17 cellular contexts compared by ENCODE assay signal in genomic region chr7:80530136-80530535, GRCh38. TPM values are rescaled to one million over a fixed set of nuclear protein-coding genes. Genes with fewer than 3 reads are reported as not detected.
DNase-seq lines count a peak whose midpoint lies in the region; ATAC-seq and TF ChIP-seq lines count a peak whose summit lies in the region.
"Had no signal": no experiment of that assay in that cellular context is flagged by ENCODE, and none has a peak within 500 bp of the region (broad histone marks: within the 10 kb centered on the region; RNA-seq: fewer than 3 reads in every experiment).

No MANE protein-coding gene starts in this region.

- no peak for DNase-seq in Right ventricle myocardium inferior (ENCODE audit: missing footprints)
- no peak for DNase-seq in right atrium auricular region (ENCODE audit: low spot score)
- DNase-seq in heart right ventricle, result peak in 1 of 2 donors; percentile 50
- peak; percentile 68 for DNase-seq in myocyte (ENCODE audit: low read depth)
- DNase-seq in NCI-H748 treated with DMSO at 0.1 percent for 48 hours (lab: John Stamatoyannopoulos, UW), result no peak
- DNase-seq in SIG-M5 treated with dmso at 0.1 percent for 504 hours (lab: John Stamatoyannopoulos, UW; ENCODE audit: unreplicated experiment), result no peak
- DNase-seq in brain microvascular endothelial cell, result no peak
- DNase-seq: CD8-positive, alpha-beta T cell; COR-L47; DMS153; DMS79 treated with DMSO at 0.1 percent for 48 hours had no signal

- WGBS in heart right ventricle, 2 donors, result 81 to 89% methylated on average over 1 of the region's 1 CpG

- TF ChIP-seq CTCF in right atrium auricular region (IDR thresholded peaks at IDR 0.05) (no peak), heart right ventricle (IDR thresholded peaks at IDR 0.05) (no peak), brain microvascular endothelial cell (IDR thresholded peaks at IDR 0.05; ENCODE audit: low read depth, low read length, missing control alignments) (no peak)

- intact Hi-C loops in Right ventricle myocardium inferior (cut with DNase I), result no loop called here
- intact Hi-C loops in heart right ventricle (cut with DNase I), result no loop called here

- no peak overlapping the region for H3K4me3 ChIP-seq in right atrium auricular region
- H3K4me3 ChIP-seq in heart right ventricle, result no peak overlapping the region
- no peak overlapping the region for H3K4me3 ChIP-seq in brain microvascular endothelial cell (ENCODE audit: low read depth, low read length)

- no peaks in the 10 kb centered on the region for H3K27me3 ChIP-seq in right atrium auricular region
- no peaks in the 10 kb centered on the region for H3K27me3 ChIP-seq in heart right ventricle
- H3K27me3 ChIP-seq in brain microvascular endothelial cell (replicated peaks), result no peaks in the 10 kb centered on the region

- H3K4me1 ChIP-seq in right atrium auricular region, result peaks cover 0 to 4% of the 10 kb centered on the region in 2 donors
- peaks cover 0 to 24% (median 6%) of the 10 kb centered on the region in 9 donors for H3K4me1 ChIP-seq in heart right ventricle

- H3K36me3 ChIP-seq in right atrium auricular region (no peaks in the 10 kb centered on the region), heart right ventricle (no peaks in the 10 kb centered on the region), brain microvascular endothelial cell (replicated peaks) (no peaks in the 10 kb centered on the region)

- ATAC-seq in Right ventricle myocardium inferior (peak; percentile 87), heart right ventricle (peak in 7 of 8 donors; percentile 52 to 80 (median 71))
- ATAC-seq: CD8-positive, alpha-beta T cell; HCT116; HepG2 had no signal

- H3K9me3 ChIP-seq in right atrium auricular region (no peaks in the 10 kb centered on the region), heart right ventricle (peaks cover 0 to 4% (median 0%) of the 10 kb centered on the region in 11 donors)

- in situ Hi-C loops in brain microvascular endothelial cell (cut with HindIII; ENCODE audit: low pct_ligation_motif_present, low sequenced_read_pairs), result no loop called here

- no peak overlapping the region for H3K27ac ChIP-seq in right atrium auricular region
- H3K27ac ChIP-seq in heart right ventricle, result peak overlapping the region in 4 of 10 donors; percentile 1 to 54 (median 18)
- H3K27ac ChIP-seq in brain microvascular endothelial cell, result no peak overlapping the region
- H3K27ac ChIP-seq: 22Rv1 had no signal

RNA-seq across cellular contexts. Expression of gene GNAT3, which starts 18.3 kb away (rescaled TPM):
- not detected for total RNA-seq in Right ventricle myocardium inferior
- total RNA-seq in right atrium auricular region, result not detected
- not detected for total RNA-seq in heart right ventricle
- polyA plus RNA-seq in heart right ventricle, result not detected
- not detected in 2 replicates for total RNA-seq in myocyte
- not detected for polyA plus RNA-seq in myocyte (2012)
- total RNA-seq: A673; CD8-positive, alpha-beta T cell; HepG2 had no signal
- polyA plus RNA-seq: BJ, CD14-positive monocyte, HepG2 had no signal
